1 cellular context compared by ENCODE assay signal in the genomic region with DNA sequence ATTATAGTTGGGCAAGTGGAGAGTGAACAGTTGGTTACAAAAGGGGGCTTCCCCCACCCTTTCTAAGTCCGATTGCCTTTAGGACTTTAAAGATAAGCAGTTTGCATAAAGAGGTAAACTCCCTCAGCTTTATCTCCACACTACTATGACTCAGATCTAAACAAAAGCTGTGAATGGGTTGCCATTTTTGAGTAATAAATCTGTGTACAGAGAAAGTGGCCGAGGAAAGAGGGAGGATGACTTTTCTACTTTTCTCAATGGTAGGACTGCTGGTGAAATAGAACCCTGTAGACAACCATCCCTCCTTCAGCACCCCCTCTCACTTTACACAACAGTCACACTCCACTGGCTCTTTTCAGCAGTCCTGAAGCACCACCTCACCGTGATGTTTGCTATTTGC.
TF ChIP-seq lines count a peak whose summit lies in the region.

No MANE protein-coding gene starts in this region.

TF ChIP-seq in WTC11, 78 proteins besides CTCF, POLR2A, EP300 and RAD21 (continued from another document):
- TF ChIP-seq, protein P1, sequence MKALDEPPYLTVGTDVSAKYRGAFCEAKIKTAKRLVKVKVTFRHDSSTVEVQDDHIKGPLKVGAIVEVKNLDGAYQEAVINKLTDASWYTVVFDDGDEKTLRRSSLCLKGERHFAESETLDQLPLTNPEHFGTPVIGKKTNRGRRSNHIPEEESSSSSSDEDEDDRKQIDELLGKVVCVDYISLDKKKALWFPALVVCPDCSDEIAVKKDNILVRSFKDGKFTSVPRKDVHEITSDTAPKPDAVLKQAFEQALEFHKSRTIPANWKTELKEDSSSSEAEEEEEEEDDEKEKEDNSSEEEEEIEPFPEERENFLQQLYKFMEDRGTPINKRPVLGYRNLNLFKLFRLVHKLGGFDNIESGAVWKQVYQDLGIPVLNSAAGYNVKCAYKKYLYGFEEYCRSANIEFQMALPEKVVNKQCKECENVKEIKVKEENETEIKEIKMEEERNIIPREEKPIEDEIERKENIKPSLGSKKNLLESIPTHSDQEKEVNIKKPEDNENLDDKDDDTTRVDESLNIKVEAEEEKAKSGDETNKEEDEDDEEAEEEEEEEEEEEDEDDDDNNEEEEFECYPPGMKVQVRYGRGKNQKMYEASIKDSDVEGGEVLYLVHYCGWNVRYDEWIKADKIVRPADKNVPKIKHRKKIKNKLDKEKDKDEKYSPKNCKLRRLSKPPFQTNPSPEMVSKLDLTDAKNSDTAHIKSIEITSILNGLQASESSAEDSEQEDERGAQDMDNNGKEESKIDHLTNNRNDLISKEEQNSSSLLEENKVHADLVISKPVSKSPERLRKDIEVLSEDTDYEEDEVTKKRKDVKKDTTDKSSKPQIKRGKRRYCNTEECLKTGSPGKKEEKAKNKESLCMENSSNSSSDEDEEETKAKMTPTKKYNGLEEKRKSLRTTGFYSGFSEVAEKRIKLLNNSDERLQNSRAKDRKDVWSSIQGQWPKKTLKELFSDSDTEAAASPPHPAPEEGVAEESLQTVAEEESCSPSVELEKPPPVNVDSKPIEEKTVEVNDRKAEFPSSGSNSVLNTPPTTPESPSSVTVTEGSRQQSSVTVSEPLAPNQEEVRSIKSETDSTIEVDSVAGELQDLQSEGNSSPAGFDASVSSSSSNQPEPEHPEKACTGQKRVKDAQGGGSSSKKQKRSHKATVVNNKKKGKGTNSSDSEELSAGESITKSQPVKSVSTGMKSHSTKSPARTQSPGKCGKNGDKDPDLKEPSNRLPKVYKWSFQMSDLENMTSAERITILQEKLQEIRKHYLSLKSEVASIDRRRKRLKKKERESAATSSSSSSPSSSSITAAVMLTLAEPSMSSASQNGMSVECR (CRISPR knock-in tag; IDR thresholded peaks at IDR 0.05; ENCODE audit: borderline replicate concordance): no peak
- TF ChIP-seq MAX (CRISPR knock-in tag; IDR thresholded peaks at IDR 0.05) (no peak), TCF7 (CRISPR knock-in tag; IDR thresholded peaks at IDR 0.05; ENCODE audit: low read depth) (no peak), CDX4 (CRISPR knock-in tag; IDR thresholded peaks at IDR 0.05; ENCODE audit: borderline replicate concordance) (no peak), ATF2 (CRISPR knock-in tag; IDR thresholded peaks at IDR 0.05; ENCODE audit: borderline replicate concordance, low read depth) (no peak)
